ENCODE assay signal across 8 cellular contexts in genomic region chr1:39574646-39575045, GRCh38. TPM values are rescaled to one million over a fixed set of nuclear protein-coding genes. Genes with fewer than 3 reads are reported as not detected.
A peak's percentile ranks its signal among the peaks of the same experiment; 100 is the strongest.
DNase-seq lines count a peak whose midpoint lies in the region; ATAC-seq and TF ChIP-seq lines count a peak whose summit lies in the region.

No MANE protein-coding gene starts in this region.

- H3F3A ChIP-seq in GM23338 (replicated peaks; ENCODE audit: low read depth) (peaks cover 12% of the 10 kb centered on the region), PC-9 (ENCODE audit: insufficient read depth, low read depth) (peaks cover 33% of the 10 kb centered on the region)

- peaks cover 9% of the 10 kb centered on the region for H3K27me3 Mint-ChIP-seq in GM23338 (ENCODE audit: insufficient read depth, low read depth, poor library complexity)
- H3K27me3 Mint-ChIP-seq in endothelial cell (ENCODE audit: unreplicated experiment): no peaks in the 10 kb centered on the region

- H3K36me3 ChIP-seq in GM23338 (ENCODE audit: insufficient read depth): peaks cover 36% of the 10 kb centered on the region
- H3K36me3 ChIP-seq in PC-9 (ENCODE audit: low read depth): peaks cover 48% of the 10 kb centered on the region

- H3K4me3 Mint-ChIP-seq in GM23338 (peak overlapping the region; percentile 92), endothelial cell (ENCODE audit: unreplicated experiment) (peak overlapping the region; percentile 96)

- POLR2A ChIA-PET in PC-9 (lab: Charles Lee; ENCODE audit: unreplicated experiment): interaction anchor here (1.3 kb wide), 1 partner anchor 31 kb away, joined by 4 read pairs; no protein-coding TSS in a partner anchor

- DNase-seq in GM23338 (ENCODE audit: low spot score) (no peak), PC-9 (peak in 1 of 2 experiments; percentile 37), endothelial cell (ENCODE audit: low spot score) (no peak), myocyte (ENCODE audit: low read depth) (peak; percentile 67), hippocampal formation (lab: John Stamatoyannopoulos, UW) (no peak)

- intact Hi-C loops in PC-9 (cut with micrococcal nuclease; ENCODE audit: unreplicated experiment): loop anchor here (2.0 kb wide), 1 partner anchor 78 kb away; no protein-coding TSS in a partner anchor

- H3K4me1 Mint-ChIP-seq in GM23338 (peaks cover 22% of the 10 kb centered on the region), endothelial cell (ENCODE audit: unreplicated experiment) (peaks cover 23% of the 10 kb centered on the region)

- H3K4me1 ChIP-seq in GM23338 (ENCODE audit: insufficient read depth): peaks cover 19% of the 10 kb centered on the region
- H3K4me1 ChIP-seq in PC-9 (replicated peaks; ENCODE audit: insufficient read depth): peaks cover 26% of the 10 kb centered on the region

- ATAC-seq in GM23338: no peak
- ATAC-seq in HG03442 (IDR thresholded peaks at IDR 0.05; ENCODE audit: unreplicated experiment): no peak
- ATAC-seq in GM18868 (IDR thresholded peaks at IDR 0.05; ENCODE audit: unreplicated experiment): no peak
- ATAC-seq in GM21447 (IDR thresholded peaks at IDR 0.05; ENCODE audit: unreplicated experiment): no peak

- BruUV-seq in PC-9 (replicated peaks; lab: Mats Ljungman, UMichigan): no TSS peak

- H3K4me3 ChIP-seq in GM23338 (peak overlapping the region; percentile 95), PC-9 (peak overlapping the region; percentile 76)

- H3K9me3 Mint-ChIP-seq in GM23338 (no peaks in the 10 kb centered on the region), endothelial cell (ENCODE audit: unreplicated experiment) (no peaks in the 10 kb centered on the region)

- H4K20me1 ChIP-seq in GM23338 (replicated peaks; ENCODE audit: insufficient read depth) (peaks cover 56% of the 10 kb centered on the region), PC-9 (ENCODE audit: insufficient read depth) (peaks cover 61% of the 10 kb centered on the region)

- peak overlapping the region; percentile 24; the same call in 1 of the 2 replicates for H3K27ac Mint-ChIP-seq in GM23338
- H3K27ac Mint-ChIP-seq in endothelial cell (ENCODE audit: unreplicated experiment): peak overlapping the region; percentile 70

- H3K27ac ChIP-seq in GM23338 (ENCODE audit: low read depth) (peak overlapping the region; percentile 55; the same call in 1 of the 2 replicates), PC-9 (no peak overlapping the region)

- H3K4me2 ChIP-seq in GM23338 (peak overlapping the region; percentile 97), PC-9 (peak overlapping the region; percentile 99)

- no peaks in the 10 kb centered on the region for H3K9me3 ChIP-seq in PC-9 (ENCODE audit: insufficient read depth, low read depth)

- CTCF ChIA-PET in PC-9 (lab: Charles Lee): interaction anchor here (0.7 to 1.0 kb wide), 2 partner anchors 31 kb away, joined by 3 to 5 read pairs; no protein-coding TSS in a partner anchor

- no peak for TF ChIP-seq CTCF in GM23338 (conservative IDR thresholded peaks at IDR 0.05; ENCODE audit: low read depth in 2 of 2)
- no peak for TF ChIP-seq CTCF in PC-9 (conservative IDR thresholded peaks at IDR 0.05)
- TF ChIP-seq CTCF in endothelial cell (IDR thresholded peaks at IDR 0.05; ENCODE audit: unreplicated experiment): no peak

- peaks cover 63% of the 10 kb centered on the region for H3K79me2 ChIP-seq in GM23338 (replicated peaks; ENCODE audit: insufficient read depth)
- H3K79me2 ChIP-seq in PC-9 (ENCODE audit: low read depth): peaks cover 70% of the 10 kb centered on the region

- no peaks in the 10 kb centered on the region for H3K27me3 ChIP-seq in GM23338 (ENCODE audit: insufficient read depth)
- H3K27me3 ChIP-seq in PC-9 (ENCODE audit: insufficient read depth, low read depth): no peaks in the 10 kb centered on the region

- H3K9me2 ChIP-seq in GM23338 (ENCODE audit: insufficient read depth) (no peaks in the 10 kb centered on the region), PC-9 (ENCODE audit: insufficient read depth) (no peaks in the 10 kb centered on the region)

- H2AFZ ChIP-seq in GM23338: no peak overlapping the region
- no peak overlapping the region for H2AFZ ChIP-seq in PC-9

- H3K36me3 Mint-ChIP-seq in GM23338 (ENCODE audit: low read depth): peaks cover 62% of the 10 kb centered on the region
- H3K36me3 Mint-ChIP-seq in endothelial cell (ENCODE audit: low read depth, unreplicated experiment): peaks cover 30% of the 10 kb centered on the region

TF ChIP-seq in GM23338, 12 proteins besides CTCF, POLR2A, EP300 and RAD21:
- TF ChIP-seq ZNF114 (CRISPR knock-in tag; IDR thresholded peaks at IDR 0.05) (no peak), EZH2phosphoT487 (IDR thresholded peaks at IDR 0.05; ENCODE audit: unreplicated experiment) (no peak), JUNB (IDR thresholded peaks at IDR 0.05; ENCODE audit: unreplicated experiment) (no peak), ZNF462 (CRISPR knock-in tag; IDR thresholded peaks at IDR 0.05) (no peak), ETS1 (IDR thresholded peaks at IDR 0.05) (no peak)
TF ChIP-seq in GM23338: peak in this region for 0.

RNA-seq across cellular contexts. Expression of gene PABPC4, which starts 1.9 kb away (rescaled TPM):
- total RNA-seq in GM23338 (2014; rRNA removed; shearing (Covaris generic)): 193 and 199 TPM in 2 replicates
- polyA plus RNA-seq in GM23338 (2016; fragmentation: Nextera tagmentation; extraction: Ambion mirVana): 280 and 328 TPM in 2 replicates
- total RNA-seq in PC-9 (2021) (500 and 561 TPM in 2 replicates), endothelial cell (ENCODE audit: unreplicated experiment) (254 TPM), myocyte (167 and 184 TPM in 2 replicates)
- polyA plus RNA-seq in myocyte (2012): 115 TPM
